Comparison of ENCODE assay signal across 1 cellular context in the genomic region with DNA sequence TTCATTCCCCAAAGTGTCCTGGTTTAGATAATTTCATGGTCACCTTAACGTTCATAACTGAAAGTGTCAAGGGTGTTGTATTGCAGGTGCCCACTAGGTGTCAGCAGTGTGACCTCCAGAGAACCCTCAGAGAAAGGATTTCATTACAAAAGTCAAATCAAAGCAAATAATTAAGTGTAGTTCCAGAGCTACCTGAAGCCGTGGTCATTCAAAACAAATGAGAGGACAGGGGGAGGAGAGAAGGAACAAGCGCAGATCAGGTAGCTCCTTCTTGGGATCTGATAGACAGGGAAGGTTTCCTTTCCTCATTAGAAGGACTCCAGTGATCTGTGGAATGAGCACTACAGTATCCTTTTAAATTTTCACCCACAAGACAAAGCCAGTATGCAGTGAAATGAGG.
TF ChIP-seq lines count a peak whose summit lies in the region.

A gene with protein sequence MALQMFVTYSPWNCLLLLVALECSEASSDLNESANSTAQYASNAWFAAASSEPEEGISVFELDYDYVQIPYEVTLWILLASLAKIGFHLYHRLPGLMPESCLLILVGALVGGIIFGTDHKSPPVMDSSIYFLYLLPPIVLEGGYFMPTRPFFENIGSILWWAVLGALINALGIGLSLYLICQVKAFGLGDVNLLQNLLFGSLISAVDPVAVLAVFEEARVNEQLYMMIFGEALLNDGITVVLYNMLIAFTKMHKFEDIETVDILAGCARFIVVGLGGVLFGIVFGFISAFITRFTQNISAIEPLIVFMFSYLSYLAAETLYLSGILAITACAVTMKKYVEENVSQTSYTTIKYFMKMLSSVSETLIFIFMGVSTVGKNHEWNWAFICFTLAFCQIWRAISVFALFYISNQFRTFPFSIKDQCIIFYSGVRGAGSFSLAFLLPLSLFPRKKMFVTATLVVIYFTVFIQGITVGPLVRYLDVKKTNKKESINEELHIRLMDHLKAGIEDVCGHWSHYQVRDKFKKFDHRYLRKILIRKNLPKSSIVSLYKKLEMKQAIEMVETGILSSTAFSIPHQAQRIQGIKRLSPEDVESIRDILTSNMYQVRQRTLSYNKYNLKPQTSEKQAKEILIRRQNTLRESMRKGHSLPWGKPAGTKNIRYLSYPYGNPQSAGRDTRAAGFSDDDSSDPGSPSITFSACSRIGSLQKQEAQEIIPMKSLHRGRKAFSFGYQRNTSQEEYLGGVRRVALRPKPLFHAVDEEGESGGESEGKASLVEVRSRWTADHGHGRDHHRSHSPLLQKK (plus strand): TSS at position 207 of the 400 bp plus-strand sequence. CDS start 534 bp downstream, outside the sequence.

TF ChIP-seq in GM23338, 12 proteins besides CTCF, POLR2A, EP300 and RAD21 (continued from another document):
- TF ChIP-seq JUNB (IDR thresholded peaks at IDR 0.05; ENCODE audit: unreplicated experiment) (no peak), ETS1 (IDR thresholded peaks at IDR 0.05) (no peak), EZH2phosphoT487 (IDR thresholded peaks at IDR 0.05; ENCODE audit: unreplicated experiment) (no peak), STAT1 (IDR thresholded peaks at IDR 0.05; ENCODE audit: unreplicated experiment) (no peak), CREB1 (CRISPR knock-in tag; IDR thresholded peaks at IDR 0.05; ENCODE audit: low read depth) (no peak), ZNF114 (CRISPR knock-in tag; IDR thresholded peaks at IDR 0.05) (no peak), EZH2 (IDR thresholded peaks at IDR 0.05; ENCODE audit: low read depth, unreplicated experiment) (no peak), POLR2AphosphoS5 (IDR thresholded peaks at IDR 0.05; ENCODE audit: low read depth) (no peak)
- TF ChIP-seq, protein P1, sequence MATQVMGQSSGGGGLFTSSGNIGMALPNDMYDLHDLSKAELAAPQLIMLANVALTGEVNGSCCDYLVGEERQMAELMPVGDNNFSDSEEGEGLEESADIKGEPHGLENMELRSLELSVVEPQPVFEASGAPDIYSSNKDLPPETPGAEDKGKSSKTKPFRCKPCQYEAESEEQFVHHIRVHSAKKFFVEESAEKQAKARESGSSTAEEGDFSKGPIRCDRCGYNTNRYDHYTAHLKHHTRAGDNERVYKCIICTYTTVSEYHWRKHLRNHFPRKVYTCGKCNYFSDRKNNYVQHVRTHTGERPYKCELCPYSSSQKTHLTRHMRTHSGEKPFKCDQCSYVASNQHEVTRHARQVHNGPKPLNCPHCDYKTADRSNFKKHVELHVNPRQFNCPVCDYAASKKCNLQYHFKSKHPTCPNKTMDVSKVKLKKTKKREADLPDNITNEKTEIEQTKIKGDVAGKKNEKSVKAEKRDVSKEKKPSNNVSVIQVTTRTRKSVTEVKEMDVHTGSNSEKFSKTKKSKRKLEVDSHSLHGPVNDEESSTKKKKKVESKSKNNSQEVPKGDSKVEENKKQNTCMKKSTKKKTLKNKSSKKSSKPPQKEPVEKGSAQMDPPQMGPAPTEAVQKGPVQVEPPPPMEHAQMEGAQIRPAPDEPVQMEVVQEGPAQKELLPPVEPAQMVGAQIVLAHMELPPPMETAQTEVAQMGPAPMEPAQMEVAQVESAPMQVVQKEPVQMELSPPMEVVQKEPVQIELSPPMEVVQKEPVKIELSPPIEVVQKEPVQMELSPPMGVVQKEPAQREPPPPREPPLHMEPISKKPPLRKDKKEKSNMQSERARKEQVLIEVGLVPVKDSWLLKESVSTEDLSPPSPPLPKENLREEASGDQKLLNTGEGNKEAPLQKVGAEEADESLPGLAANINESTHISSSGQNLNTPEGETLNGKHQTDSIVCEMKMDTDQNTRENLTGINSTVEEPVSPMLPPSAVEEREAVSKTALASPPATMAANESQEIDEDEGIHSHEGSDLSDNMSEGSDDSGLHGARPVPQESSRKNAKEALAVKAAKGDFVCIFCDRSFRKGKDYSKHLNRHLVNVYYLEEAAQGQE (IDR thresholded peaks at IDR 0.05; ENCODE audit: unreplicated experiment), result no peak
TF ChIP-seq in GM23338: peak in this region for 0.
